Comparison of ENCODE assay signal across 39 cellular contexts in genomic region chr12:111246477-111247011, GRCh38.
"Had no signal": no experiment of that assay in that cellular context is flagged by ENCODE, and none has a peak within 500 bp of the region (broad histone marks: within the 10 kb centered on the region; RNA-seq: fewer than 3 reads in every experiment).

No MANE protein-coding gene starts in this region.

- H3K27me3 ChIP-seq: adrenal gland, body of pancreas, brain microvascular endothelial cell had no signal

- H3K4me3 ChIP-seq: adrenal gland, body of pancreas, breast epithelium had no signal

- DNase-seq: activated CD4-positive, alpha-beta memory T cell treated with anti-CD3 and anti-CD28 coated beads, Interleukin-2, amount 10 ng/mL, durations not matched to agents 7 days and 5 days; activated CD4-positive, alpha-beta T cell treated with anti-CD3 and anti-CD28 coated beads for 1 hour; activated CD4-positive, alpha-beta T cell treated with anti-CD3 and anti-CD28 coated beads for 36 hours; activated CD4-positive, alpha-beta T cell treated with anti-CD3 and anti-CD28 coated beads for 48 hours; activated CD4-positive, alpha-beta T cell treated with anti-CD3 and anti-CD28 coated beads, Interleukin-2, amount 10 ng/mL, durations not matched to agents 7 days and 5 days; activated CD4-positive, alpha-beta T cell treated with anti-CD3 and anti-CD28 coated beads, Interleukin-2, amount 50 U/mL, for 48 hours; activated CD4-positive, CD25-positive, alpha-beta regulatory T cell; activated CD8-positive, alpha-beta memory T cell treated with anti-CD3 and anti-CD28 coated beads for 24 hours; activated CD8-positive, alpha-beta memory T cell treated with anti-CD3 and anti-CD28 coated beads, Interleukin-2, amount 10 ng/mL, durations not matched to agents 7 days and 5 days; activated CD8-positive, alpha-beta memory T cell treated with anti-CD3 and anti-CD28 coated beads, Interleukin-2, amount 50 U/mL, for 48 hours; activated CD8-positive, alpha-beta T cell treated with anti-CD3 and anti-CD28 coated beads, Interleukin-2, amount 10 ng/mL, durations not matched to agents 7 days and 5 days; activated effector memory CD4-positive, alpha-beta T cell treated with anti-CD3 and anti-CD28 coated beads, Interleukin-2, amount 50 U/mL, for 16 hours; activated gamma-delta T cell treated with Interleukin-2 at 50 U/mL for 16 hours; activated naive CD4-positive, alpha-beta T cell; activated naive CD4-positive, alpha-beta T cell treated with anti-CD3 and anti-CD28 coated beads for 36 hours; activated naive CD4-positive, alpha-beta T cell treated with anti-CD3 and anti-CD28 coated beads, Interleukin-2, amount 50 U/mL, for 16 hours; activated naive CD8-positive, alpha-beta T cell treated with anti-CD3 and anti-CD28 coated beads for 36 hours; activated T-cell treated with anti-CD3 and anti-CD28 coated beads, Interleukin-2, amount 50 U/mL, for 1 hour; activated T-cell treated with anti-CD3 and anti-CD28 coated beads, Interleukin-2, amount 50 U/mL, for 4 hours; activated T-cell treated with anti-CD3 and anti-CD28 coated beads, Interleukin-2, amount 50 U/mL, for 72 hours; adrenal gland; amniotic stem cell; aorta; body of pancreas; brain microvascular endothelial cell; central memory CD4-positive, alpha-beta T cell; T-helper 1 cell; T-helper 2 cell; T-helper 9 cell had no signal

- H3K4me1 Mint-ChIP-seq: activated CD4-positive, alpha-beta memory T cell treated with anti-CD3 and anti-CD28 coated beads, Interleukin-2, amount 10 ng/mL, durations not matched to agents 7 days and 5 days; activated CD4-positive, alpha-beta T cell treated with anti-CD3 and anti-CD28 coated beads for 36 hours; activated CD4-positive, alpha-beta T cell treated with anti-CD3 and anti-CD28 coated beads, Interleukin-2, amount 10 ng/mL, durations not matched to agents 7 days and 5 days; activated CD8-positive, alpha-beta memory T cell treated with anti-CD3 and anti-CD28 coated beads, Interleukin-2, amount 10 ng/mL, durations not matched to agents 7 days and 5 days; activated naive CD8-positive, alpha-beta T cell treated with anti-CD3 and anti-CD28 coated beads for 36 hours; activated T-helper 17 cell treated with anti-CD3 and anti-CD28 coated beads, Interleukin-2, amount 50 U/mL, for 72 hours had no signal

- FAIRE-seq: astrocyte, TTC549 had no signal

- H3K27me3 Mint-ChIP-seq: activated CD4-positive, alpha-beta T cell treated with anti-CD3 and anti-CD28 coated beads for 36 hours; activated CD4-positive, alpha-beta T cell treated with anti-CD3 and anti-CD28 coated beads, Interleukin-2, amount 10 ng/mL, durations not matched to agents 7 days and 5 days; activated naive CD8-positive, alpha-beta T cell treated with anti-CD3 and anti-CD28 coated beads for 36 hours had no signal

- ATAC-seq: activated CD4-positive, alpha-beta T cell treated with anti-CD3 and anti-CD28 coated beads for 36 hours; activated CD4-positive, CD25-positive, alpha-beta regulatory T cell treated with anti-CD3 and anti-CD28 coated beads, Interleukin-2, amount 50 U/mL, for 24 hours; activated CD8-positive, alpha-beta memory T cell treated with anti-CD3 and anti-CD28 coated beads, Interleukin-2, amount 10 ng/mL, durations not matched to agents 7 days and 5 days; activated CD8-positive, alpha-beta T cell treated with anti-CD3 and anti-CD28 coated beads, Interleukin-2, amount 10 ng/mL, durations not matched to agents 7 days and 5 days; activated naive CD4-positive, alpha-beta T cell treated with anti-CD3 and anti-CD28 coated beads, Interleukin-2, amount 50 U/mL, for 72 hours; activated T-cell treated with anti-CD3 and anti-CD28 coated beads, Interleukin-2, amount 50 U/mL, for 4 hours; activated T-cell treated with anti-CD3 and anti-CD28 coated beads, Interleukin-2, amount 50 U/mL, for 72 hours; activated T-helper 17 cell treated with anti-CD3 and anti-CD28 coated beads, Interleukin-2, amount 50 U/mL, for 72 hours; body of pancreas had no signal

- H3K9me3 ChIP-seq: adrenal gland had no signal

- H3K36me3 ChIP-seq: adrenal gland, brain microvascular endothelial cell, breast epithelium had no signal

- H3K4me3 Mint-ChIP-seq: activated CD4-positive, alpha-beta memory T cell treated with anti-CD3 and anti-CD28 coated beads, Interleukin-2, amount 10 ng/mL, durations not matched to agents 7 days and 5 days; activated CD4-positive, alpha-beta T cell treated with anti-CD3 and anti-CD28 coated beads for 36 hours; activated CD4-positive, alpha-beta T cell treated with anti-CD3 and anti-CD28 coated beads, Interleukin-2, amount 10 ng/mL, durations not matched to agents 7 days and 5 days; activated CD8-positive, alpha-beta memory T cell treated with anti-CD3 and anti-CD28 coated beads, Interleukin-2, amount 10 ng/mL, durations not matched to agents 7 days and 5 days; activated CD8-positive, alpha-beta T cell treated with anti-CD3 and anti-CD28 coated beads, Interleukin-2, amount 10 ng/mL, durations not matched to agents 7 days and 5 days; activated naive CD4-positive, alpha-beta T cell treated with anti-CD3 and anti-CD28 coated beads for 36 hours; activated naive CD8-positive, alpha-beta T cell treated with anti-CD3 and anti-CD28 coated beads for 36 hours; activated T-cell treated with anti-CD3 and anti-CD28 coated beads, Interleukin-2, amount 50 U/mL, for 4 hours; activated T-cell treated with anti-CD3 and anti-CD28 coated beads, Interleukin-2, amount 50 U/mL, for 72 hours; activated T-helper 1 cell treated with anti-CD3 and anti-CD28 coated beads, Interleukin-12 subunit alpha, Interleukin-12 subunit beta, Interleukin-2, Interleukin-4 antibody, amounts not matched to agents 30 ng/mL and 10 ng/mL and 1 ng/mL, durations not matched to agents 14 hours and 24 hours and 36 hours; activated T-helper 17 cell treated with anti-CD3 and anti-CD28 coated beads, Interleukin-2, amount 50 U/mL, for 72 hours; T-helper 1 cell treated with Interleukin-12 subunit alpha and Interleukin-12 subunit beta and Interleukin-4 antibody, amounts not matched to agents 30 μg/mL and 1 μg/mL, for 36 hours; T-helper 2 cell treated with Interferon-gamma antibody and Interleukin-4, amounts not matched to agents 5 μg/mL and 100 μg/mL, for 36 hours had no signal

- H3K27ac Mint-ChIP-seq: activated CD4-positive, alpha-beta memory T cell treated with anti-CD3 and anti-CD28 coated beads, Interleukin-2, amount 10 ng/mL, durations not matched to agents 7 days and 5 days; activated CD4-positive, alpha-beta T cell treated with anti-CD3 and anti-CD28 coated beads for 36 hours; activated CD4-positive, alpha-beta T cell treated with anti-CD3 and anti-CD28 coated beads, Interleukin-2, amount 10 ng/mL, durations not matched to agents 7 days and 5 days; activated CD8-positive, alpha-beta memory T cell treated with anti-CD3 and anti-CD28 coated beads, Interleukin-2, amount 10 ng/mL, durations not matched to agents 7 days and 5 days; activated CD8-positive, alpha-beta T cell treated with anti-CD3 and anti-CD28 coated beads, Interleukin-2, amount 10 ng/mL, durations not matched to agents 7 days and 5 days; activated naive CD4-positive, alpha-beta T cell treated with anti-CD3 and anti-CD28 coated beads for 36 hours; activated naive CD4-positive, alpha-beta T cell treated with anti-CD3 and anti-CD28 coated beads, Interleukin-2, amount 50 U/mL, for 72 hours; activated naive CD8-positive, alpha-beta T cell treated with anti-CD3 and anti-CD28 coated beads for 36 hours; activated T-cell treated with anti-CD3 and anti-CD28 coated beads, Interleukin-2, amount 50 U/mL, for 72 hours; activated T-helper 1 cell treated with anti-CD3 and anti-CD28 coated beads, Interleukin-12 subunit alpha, Interleukin-12 subunit beta, Interleukin-2, Interleukin-4 antibody, amounts not matched to agents 30 ng/mL and 10 ng/mL and 1 ng/mL, durations not matched to agents 14 hours and 24 hours and 36 hours; activated T-helper 17 cell treated with anti-CD3 and anti-CD28 coated beads, Interleukin-2, amount 50 U/mL, for 72 hours; T-helper 1 cell treated with Interleukin-12 subunit alpha and Interleukin-12 subunit beta and Interleukin-4 antibody, amounts not matched to agents 30 μg/mL and 1 μg/mL, for 36 hours; T-helper 2 cell treated with Interferon-gamma antibody and Interleukin-4, amounts not matched to agents 5 μg/mL and 100 μg/mL, for 36 hours had no signal

- H3K36me3 Mint-ChIP-seq: activated CD8-positive, alpha-beta memory T cell treated with anti-CD3 and anti-CD28 coated beads, Interleukin-2, amount 10 ng/mL, durations not matched to agents 7 days and 5 days; activated naive CD4-positive, alpha-beta T cell treated with anti-CD3 and anti-CD28 coated beads, Interleukin-2, amount 50 U/mL, for 72 hours; activated naive CD8-positive, alpha-beta T cell treated with anti-CD3 and anti-CD28 coated beads for 36 hours had no signal

- H3K27ac ChIP-seq: adrenal gland, body of pancreas, brain microvascular endothelial cell, breast epithelium, VCaP had no signal

- H3K9me3 Mint-ChIP-seq: activated naive CD4-positive, alpha-beta T cell treated with anti-CD3 and anti-CD28 coated beads, Interleukin-2, amount 50 U/mL, for 72 hours; activated T-helper 17 cell treated with anti-CD3 and anti-CD28 coated beads, Interleukin-2, amount 50 U/mL, for 72 hours had no signal

- H3K4me1 ChIP-seq: adrenal gland, body of pancreas, breast epithelium had no signal
